19 cellular contexts compared by ENCODE assay signal in the genomic region with DNA sequence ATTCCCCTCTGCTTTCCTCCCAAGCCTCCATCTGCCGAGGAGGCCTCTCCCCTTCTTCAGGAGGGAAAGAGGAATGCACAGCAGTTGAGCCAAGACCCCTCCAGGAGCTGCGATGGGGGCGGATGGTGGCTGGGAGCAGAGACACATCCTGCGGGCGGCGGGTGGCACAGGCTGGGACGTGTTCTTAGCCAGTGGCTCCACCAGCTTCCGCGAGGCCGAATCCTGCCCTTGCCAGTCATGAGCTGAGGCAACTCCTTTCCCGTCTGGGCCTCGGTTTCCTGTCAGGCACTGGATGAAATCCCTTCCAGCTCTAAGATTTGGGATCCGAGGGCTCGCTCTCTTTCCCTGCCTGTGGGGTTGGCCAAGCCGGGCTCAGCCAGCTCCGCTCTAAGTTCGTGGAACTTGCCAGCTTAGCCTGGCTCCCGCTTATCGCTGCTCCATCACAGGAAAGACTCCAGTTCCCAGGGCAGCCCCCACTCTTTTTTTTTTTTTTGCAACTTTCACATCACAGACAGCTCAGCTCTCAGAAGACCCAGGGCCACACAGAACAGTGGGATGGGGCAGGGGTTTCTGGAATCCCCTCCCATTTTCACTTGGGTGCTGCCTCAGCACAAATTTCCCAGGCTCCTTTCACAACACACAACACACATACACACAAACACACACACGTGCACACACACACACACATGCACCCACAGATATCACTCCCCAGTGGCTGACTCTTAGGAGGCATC. TPM values are rescaled to one million over a fixed set of nuclear protein-coding genes. Genes with fewer than 3 reads are reported as not detected.
A peak's percentile ranks its signal among the peaks of the same experiment; 100 is the strongest.
DNase-seq lines count a peak whose midpoint lies in the region; ATAC-seq and TF ChIP-seq lines count a peak whose summit lies in the region.
"Had no signal": no experiment of that assay in that cellular context is flagged by ENCODE, and none has a peak within 500 bp of the region (broad histone marks: within the 10 kb centered on the region; RNA-seq: fewer than 3 reads in every experiment).

No MANE protein-coding gene starts in this region.

- H3K36me3 Mint-ChIP-seq in mesothelial cell of epicardium = no peaks in the 10 kb centered on the region
- no peaks in the 10 kb centered on the region for H3K36me3 Mint-ChIP-seq in activated T-helper 1 cell treated with anti-CD3 and anti-CD28 coated beads, Interleukin-12 subunit alpha, Interleukin-12 subunit beta, Interleukin-2, Interleukin-4 antibody, amounts not matched to agents 30 ng/mL and 10 ng/mL and 1 ng/mL, durations not matched to agents 14 hours and 24 hours and 36 hours (ENCODE audit: low read depth)
- H3K36me3 Mint-ChIP-seq: activated CD8-positive, alpha-beta memory T cell treated with anti-CD3 and anti-CD28 coated beads, Interleukin-2, amount 10 ng/mL, durations not matched to agents 7 days and 5 days; activated naive CD4-positive, alpha-beta T cell treated with anti-CD3 and anti-CD28 coated beads, Interleukin-2, amount 10 ng/mL, durations not matched to agents 7 days and 5 days; CD4-positive, alpha-beta memory T cell had no signal

- H3K4me1 ChIP-seq in RWPE2 (ENCODE audit: insufficient read depth, poor library complexity, severe bottlenecking) = peaks cover 23% of the 10 kb centered on the region

- no peak for DNase-seq in RWPE2 (ENCODE audit: low spot score)
- DNase-seq in mesothelial cell of epicardium (ENCODE audit: low spot score in 2 of 2, unreplicated experiment in 2 of 2) = no peak
- DNase-seq in ureter (ENCODE audit: low spot score) = peak; percentile 75
- DNase-seq in activated T-helper 1 cell treated with anti-CD3 and anti-CD28 coated beads, Interleukin-12 subunit alpha, Interleukin-12 subunit beta, Interleukin-2, Interleukin-4 antibody, amounts not matched to agents 30 ng/mL and 10 ng/mL and 1 ng/mL, durations not matched to agents 14 hours and 24 hours and 36 hours (ENCODE audit: low spot score) = no peak
- no peak for DNase-seq in activated CD8-positive, alpha-beta memory T cell treated with anti-CD3 and anti-CD28 coated beads, Interleukin-2, amount 50 U/mL, for 48 hours
- DNase-seq: activated CD4-positive, CD25-positive, alpha-beta regulatory T cell; activated CD8-positive, alpha-beta memory T cell treated with anti-CD3 and anti-CD28 coated beads, Interleukin-2, amount 10 ng/mL, durations not matched to agents 7 days and 5 days; activated naive CD4-positive, alpha-beta T cell treated with anti-CD3 and anti-CD28 coated beads, Interleukin-2, amount 10 ng/mL, durations not matched to agents 7 days and 5 days; CD4-positive, alpha-beta memory T cell; NCI-H446; OCI-M1 had no signal

- H3K4me3 ChIP-seq in RWPE2 (ENCODE audit: severe bottlenecking) = no peak overlapping the region
- H3K4me3 ChIP-seq: GM12878, pancreas had no signal

- no peak for TF ChIP-seq CTCF in RWPE2 (IDR thresholded peaks at IDR 0.05; ENCODE audit: poor library complexity, severe bottlenecking)
- no peak for TF ChIP-seq CTCF in mesothelial cell of epicardium (IDR thresholded peaks at IDR 0.05; ENCODE audit: unreplicated experiment)

- H3K4me3 Mint-ChIP-seq in mesothelial cell of epicardium = peak overlapping the region; percentile 10
- no peak overlapping the region for H3K4me3 Mint-ChIP-seq in activated T-helper 1 cell treated with anti-CD3 and anti-CD28 coated beads, Interleukin-12 subunit alpha, Interleukin-12 subunit beta, Interleukin-2, Interleukin-4 antibody, amounts not matched to agents 30 ng/mL and 10 ng/mL and 1 ng/mL, durations not matched to agents 14 hours and 24 hours and 36 hours
- H3K4me3 Mint-ChIP-seq: activated CD8-positive, alpha-beta memory T cell treated with anti-CD3 and anti-CD28 coated beads, Interleukin-2, amount 10 ng/mL, durations not matched to agents 7 days and 5 days; activated naive CD4-positive, alpha-beta T cell treated with anti-CD3 and anti-CD28 coated beads, Interleukin-2, amount 10 ng/mL, durations not matched to agents 7 days and 5 days had no signal

- no peak overlapping the region for H3K27ac Mint-ChIP-seq in mesothelial cell of epicardium
- no peak overlapping the region for H3K27ac Mint-ChIP-seq in activated T-helper 1 cell treated with anti-CD3 and anti-CD28 coated beads, Interleukin-12 subunit alpha, Interleukin-12 subunit beta, Interleukin-2, Interleukin-4 antibody, amounts not matched to agents 30 ng/mL and 10 ng/mL and 1 ng/mL, durations not matched to agents 14 hours and 24 hours and 36 hours
- H3K27ac Mint-ChIP-seq: activated CD8-positive, alpha-beta memory T cell treated with anti-CD3 and anti-CD28 coated beads, Interleukin-2, amount 10 ng/mL, durations not matched to agents 7 days and 5 days; activated naive CD4-positive, alpha-beta T cell treated with anti-CD3 and anti-CD28 coated beads, Interleukin-2, amount 10 ng/mL, durations not matched to agents 7 days and 5 days had no signal

- H3K4me1 Mint-ChIP-seq in mesothelial cell of epicardium = peaks cover 12% of the 10 kb centered on the region
- H3K4me1 Mint-ChIP-seq in activated T-helper 1 cell treated with anti-CD3 and anti-CD28 coated beads, Interleukin-12 subunit alpha, Interleukin-12 subunit beta, Interleukin-2, Interleukin-4 antibody, amounts not matched to agents 30 ng/mL and 10 ng/mL and 1 ng/mL, durations not matched to agents 14 hours and 24 hours and 36 hours (ENCODE audit: low read depth) = peaks cover 6% of the 10 kb centered on the region

- peaks cover 7% of the 10 kb centered on the region for H3K27me3 Mint-ChIP-seq in mesothelial cell of epicardium (ENCODE audit: low read depth)
- peaks cover 20% of the 10 kb centered on the region for H3K27me3 Mint-ChIP-seq in activated T-helper 1 cell treated with anti-CD3 and anti-CD28 coated beads, Interleukin-12 subunit alpha, Interleukin-12 subunit beta, Interleukin-2, Interleukin-4 antibody, amounts not matched to agents 30 ng/mL and 10 ng/mL and 1 ng/mL, durations not matched to agents 14 hours and 24 hours and 36 hours (ENCODE audit: insufficient read depth)

- no peaks in the 10 kb centered on the region for H3K9me3 Mint-ChIP-seq in mesothelial cell of epicardium
- H3K9me3 Mint-ChIP-seq in activated T-helper 1 cell treated with anti-CD3 and anti-CD28 coated beads, Interleukin-12 subunit alpha, Interleukin-12 subunit beta, Interleukin-2, Interleukin-4 antibody, amounts not matched to agents 30 ng/mL and 10 ng/mL and 1 ng/mL, durations not matched to agents 14 hours and 24 hours and 36 hours = no peaks in the 10 kb centered on the region
- H3K9me3 Mint-ChIP-seq: activated naive CD4-positive, alpha-beta T cell treated with anti-CD3 and anti-CD28 coated beads, Interleukin-2, amount 10 ng/mL, durations not matched to agents 7 days and 5 days; CD4-positive, alpha-beta memory T cell had no signal

- peak overlapping the region; percentile 14 for H3K27ac ChIP-seq in RWPE2 (ENCODE audit: poor library complexity, severe bottlenecking)
- H3K27ac ChIP-seq: pancreas had no signal

- intact Hi-C loops in activated T-helper 1 cell treated with anti-CD3 and anti-CD28 coated beads, Interleukin-12 subunit alpha, Interleukin-12 subunit beta, Interleukin-2, Interleukin-4 antibody, amounts not matched to agents 30 ng/mL and 10 ng/mL and 1 ng/mL, durations not matched to agents 14 hours and 24 hours and 36 hours (cut with micrococcal nuclease) = no loop called here

- no peaks in the 10 kb centered on the region for H3K36me3 ChIP-seq in RWPE2 (ENCODE audit: low read depth)
- H3K36me3 ChIP-seq: pancreas had no signal

- no peaks in the 10 kb centered on the region for H3K27me3 ChIP-seq in RWPE2 (ENCODE audit: insufficient read depth, poor library complexity, severe bottlenecking)
- H3K27me3 ChIP-seq: pancreas had no signal

- H3K9me3 ChIP-seq in RWPE2 (ENCODE audit: severe bottlenecking) = no peaks in the 10 kb centered on the region
- H3K9me3 ChIP-seq: pancreas had no signal

- ATAC-seq in RWPE2 (ENCODE audit: low read depth) = no peak
- ATAC-seq in esophagus mucosa = peak; percentile 47
- ATAC-seq in GM18498 (IDR thresholded peaks at IDR 0.05; ENCODE audit: unreplicated experiment) = no peak

RNA-seq across cellular contexts. Expression of gene MYOM3, which starts 0.5 kb away (rescaled TPM):
- 0.88 TPM for total RNA-seq in esophagus mucosa
- 0.11 to 0.29 TPM (median 0.13 TPM) in 3 replicates for total RNA-seq in mesothelial cell of epicardium
- 0.65 TPM for total RNA-seq in ureter
- not detected in 2 replicates for total RNA-seq in activated T-helper 1 cell treated with anti-CD3 and anti-CD28 coated beads, Interleukin-12 subunit alpha, Interleukin-12 subunit beta, Interleukin-2, Interleukin-4 antibody, amounts not matched to agents 30 ng/mL and 10 ng/mL and 1 ng/mL, durations not matched to agents 14 hours and 24 hours and 36 hours
- total RNA-seq: activated CD8-positive, alpha-beta memory T cell treated with anti-CD3 and anti-CD28 coated beads, Interleukin-2, amount 10 ng/mL, durations not matched to agents 7 days and 5 days; CD4-positive, alpha-beta memory T cell; fibroblast of lung; GM12878 had no signal

RNA-seq across cellular contexts. Expression of gene IL22RA1, which starts 31.5 kb away (rescaled TPM):
- total RNA-seq in esophagus mucosa = 10.7 TPM
- 0.09 to 0.11 TPM in 2 of 3 replicates, not detected in the other for total RNA-seq in mesothelial cell of epicardium
- 0.21 TPM for total RNA-seq in ureter
- total RNA-seq in activated T-helper 1 cell treated with anti-CD3 and anti-CD28 coated beads, Interleukin-12 subunit alpha, Interleukin-12 subunit beta, Interleukin-2, Interleukin-4 antibody, amounts not matched to agents 30 ng/mL and 10 ng/mL and 1 ng/mL, durations not matched to agents 14 hours and 24 hours and 36 hours = not detected in 2 replicates
- total RNA-seq: CD4-positive, alpha-beta memory T cell; cerebellum; Daoy; GM12878; urinary bladder had no signal
